Comparison of ENCODE assay signal across 19 cellular contexts in the genomic region with DNA sequence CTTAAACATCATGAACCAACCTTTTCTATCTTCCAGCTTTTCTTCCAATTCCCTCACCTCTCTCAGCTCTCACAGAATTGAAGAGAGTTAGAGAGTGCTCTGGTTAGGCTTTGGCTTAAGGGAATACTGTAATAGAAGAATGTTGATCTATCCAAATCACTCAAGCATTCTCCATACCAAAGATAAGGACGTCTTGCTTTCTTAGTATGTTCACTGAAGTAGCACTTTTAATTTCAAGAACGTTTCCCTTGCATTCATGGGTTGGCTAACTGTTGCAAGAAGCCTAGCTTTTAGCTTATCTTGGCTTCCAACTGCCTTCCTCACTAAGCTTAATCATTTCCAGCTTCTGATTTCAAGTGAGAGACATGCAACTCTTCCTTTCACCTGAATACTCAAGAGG.
"Had no signal": no experiment of that assay in that cellular context is flagged by ENCODE, and none has a peak within 500 bp of the region (broad histone marks: within the 10 kb centered on the region; RNA-seq: fewer than 3 reads in every experiment).

No MANE protein-coding gene starts in this region.

- H3K36me3 ChIP-seq: MG63 had no signal

- H3K9me3 ChIP-seq: MG63, SK-N-SH had no signal

- H3K27me3 ChIP-seq: MG63 had no signal

- DNase-seq: Karpas-422, KBM-7, MG63, NCI-H1092, NCI-H1105 treated with DMSO at 0.1 percent for 48 hours, NCI-H1436, NCI-H187, NCI-H2029, NCI-H2081 treated with DMSO at 0.1 percent for 48 hours, NCI-H2171, NCI-H226, NCI-H446, NCI-H510A, NCI-H524 treated with DMSO at 0.1 percent for 48 hours, NCI-H69, NCI-H774, Right ventricle myocardium superior, RPMI8226, SK-N-SH had no signal

- H3K4me3 ChIP-seq: MG63 had no signal
